In the genomic region with DNA sequence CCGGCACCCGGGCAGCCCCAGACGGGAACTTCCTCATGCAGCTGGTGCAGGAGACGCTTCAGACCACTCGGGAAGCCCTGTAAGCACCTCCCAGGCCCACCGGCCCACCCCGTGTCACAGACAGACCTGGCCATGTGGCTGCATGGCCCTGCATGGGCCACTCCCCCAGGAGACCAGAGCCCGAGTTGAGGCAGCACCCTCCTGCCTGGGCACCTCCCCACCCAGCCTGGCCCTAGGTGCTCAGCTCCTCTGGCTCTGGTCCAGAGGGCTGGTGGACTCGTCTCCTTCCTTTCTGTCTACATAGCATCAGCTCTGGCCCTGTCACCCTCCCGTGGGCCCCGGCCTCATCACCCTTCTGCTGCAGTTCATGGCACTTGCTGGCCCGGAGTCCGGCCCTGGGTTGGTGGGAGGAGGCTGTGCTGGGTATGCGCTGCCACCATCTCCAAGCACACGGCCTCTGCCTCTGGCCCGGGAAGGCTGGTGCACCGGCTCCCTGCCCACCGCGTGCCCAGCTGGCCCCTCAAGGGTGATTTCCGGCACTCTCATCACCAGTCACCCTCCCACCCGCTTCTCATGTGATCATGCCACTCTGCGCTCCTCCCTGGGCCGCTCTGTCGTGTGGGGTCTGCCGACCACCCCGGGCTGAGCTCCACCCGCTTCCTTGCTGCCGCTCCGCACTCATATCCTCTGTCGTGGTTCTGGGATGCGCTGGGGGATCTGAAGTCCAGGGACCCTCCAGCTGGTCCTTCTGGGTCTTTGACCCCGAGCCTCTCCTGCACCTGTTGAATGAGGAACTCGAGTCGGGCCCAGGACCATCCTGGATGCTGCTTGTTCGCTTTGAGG, we compare ENCODE assay signal across 20 cellular contexts. TPM values are rescaled to one million over a fixed set of nuclear protein-coding genes. Genes with fewer than 3 reads are reported as not detected.
DNase-seq lines count a peak whose midpoint lies in the region; ATAC-seq and TF ChIP-seq lines count a peak whose summit lies in the region.
"Had no signal": no experiment of that assay in that cellular context is flagged by ENCODE, and none has a peak within 500 bp of the region (broad histone marks: within the 10 kb centered on the region; RNA-seq: fewer than 3 reads in every experiment).

No MANE protein-coding gene starts in this region.

- TF ChIP-seq CTCF in natural killer cell (IDR thresholded peaks at IDR 0.05) (no peak), mucosa of descending colon (IDR thresholded peaks at IDR 0.05) (no peak), coronary artery (IDR thresholded peaks at IDR 0.05) (no peak)

- no peak overlapping the region for H3K4me3 Mint-ChIP-seq in natural killer cell treated with Interleukin-12 subunit alpha and Interleukin-12 subunit beta and Interleukin-15 and Interleukin-18, amount 100 ng/mL, for 72 hours
- no peak overlapping the region for H3K4me3 Mint-ChIP-seq in natural killer cell
- H3K4me3 Mint-ChIP-seq: activated CD4-positive, alpha-beta memory T cell treated with anti-CD3 and anti-CD28 coated beads, Interleukin-2, amount 10 ng/mL, durations not matched to agents 7 days and 5 days; CD8-positive, alpha-beta T cell; IgD-negative memory B cell; naive thymus-derived CD4-positive, alpha-beta T cell had no signal

- H3K27ac ChIP-seq in cingulate gyrus (ENCODE audit: low read depth, low read length): peak overlapping the region; percentile 54
- no peak overlapping the region for H3K27ac ChIP-seq in coronary artery
- H3K27ac ChIP-seq: thyroid gland had no signal

- peak in 1 of 2 donors; percentile 29 for ATAC-seq in natural killer cell treated with Interleukin-12 subunit alpha and Interleukin-12 subunit beta and Interleukin-15 and Interleukin-18, amount 100 ng/mL, for 72 hours
- ATAC-seq in natural killer cell (no peak), mucosa of descending colon (no peak)
- ATAC-seq: CD8-positive, alpha-beta T cell; naive thymus-derived CD4-positive, alpha-beta T cell; stimulated activated naive CD8-positive, alpha-beta T cell treated with anti-CD3 and anti-CD28 coated beads, Interleukin-15, Interleukin-2, amounts not matched to agents 100 U/mL and 50 U/mL, for 24 hours had no signal

- H3K4me3 ChIP-seq in mucosa of descending colon (no peak overlapping the region), coronary artery (no peak overlapping the region)
- H3K4me3 ChIP-seq: thyroid gland had no signal

- intact Hi-C loops in natural killer cell (cut with micrococcal nuclease) (no loop called here), mucosa of descending colon (cut with DNase I, micrococcal nuclease) (no loop called here)

- H3K27me3 Mint-ChIP-seq in natural killer cell treated with Interleukin-12 subunit alpha and Interleukin-12 subunit beta and Interleukin-15 and Interleukin-18, amount 100 ng/mL, for 72 hours: peaks cover 15 to 18% of the 10 kb centered on the region in 2 donors
- H3K27me3 Mint-ChIP-seq in natural killer cell (ENCODE audit: low read depth in 2 of 2): peaks cover 6 to 19% of the 10 kb centered on the region in 2 donors

- no peaks in the 10 kb centered on the region for H3K4me1 ChIP-seq in mucosa of descending colon (ENCODE audit: low read depth)
- H3K4me1 ChIP-seq: thyroid gland had no signal

- no peaks in the 10 kb centered on the region for H3K36me3 ChIP-seq in mucosa of descending colon (ENCODE audit: low read depth)
- H3K36me3 ChIP-seq: thyroid gland had no signal

- no peaks in the 10 kb centered on the region for H3K36me3 Mint-ChIP-seq in natural killer cell treated with Interleukin-12 subunit alpha and Interleukin-12 subunit beta and Interleukin-15 and Interleukin-18, amount 100 ng/mL, for 72 hours
- H3K36me3 Mint-ChIP-seq in natural killer cell: no peaks in the 10 kb centered on the region
- H3K36me3 Mint-ChIP-seq: CD8-positive, alpha-beta T cell; IgD-negative memory B cell had no signal

- no peaks in the 10 kb centered on the region for H3K9me3 Mint-ChIP-seq in natural killer cell treated with Interleukin-12 subunit alpha and Interleukin-12 subunit beta and Interleukin-15 and Interleukin-18, amount 100 ng/mL, for 72 hours
- no peaks in the 10 kb centered on the region for H3K9me3 Mint-ChIP-seq in natural killer cell
- H3K9me3 Mint-ChIP-seq: activated CD4-positive, alpha-beta memory T cell treated with anti-CD3 and anti-CD28 coated beads, Interleukin-2, amount 10 ng/mL, durations not matched to agents 7 days and 5 days had no signal

- H3K27ac Mint-ChIP-seq in natural killer cell treated with Interleukin-12 subunit alpha and Interleukin-12 subunit beta and Interleukin-15 and Interleukin-18, amount 100 ng/mL, for 72 hours: no peak overlapping the region
- H3K27ac Mint-ChIP-seq in natural killer cell: no peak overlapping the region
- H3K27ac Mint-ChIP-seq: activated CD4-positive, alpha-beta memory T cell treated with anti-CD3 and anti-CD28 coated beads, Interleukin-2, amount 10 ng/mL, durations not matched to agents 7 days and 5 days; CD8-positive, alpha-beta T cell; IgD-negative memory B cell; naive thymus-derived CD4-positive, alpha-beta T cell had no signal

- H3K9me3 ChIP-seq in mucosa of descending colon: no peaks in the 10 kb centered on the region
- H3K9me3 ChIP-seq: thyroid gland had no signal

- H3K4me1 Mint-ChIP-seq in natural killer cell treated with Interleukin-12 subunit alpha and Interleukin-12 subunit beta and Interleukin-15 and Interleukin-18, amount 100 ng/mL, for 72 hours (ENCODE audit: low read depth in 2 of 2): no peaks in the 10 kb centered on the region
- no peaks in the 10 kb centered on the region for H3K4me1 Mint-ChIP-seq in natural killer cell
- H3K4me1 Mint-ChIP-seq: activated CD4-positive, alpha-beta memory T cell treated with anti-CD3 and anti-CD28 coated beads, Interleukin-2, amount 10 ng/mL, durations not matched to agents 7 days and 5 days; IgD-negative memory B cell had no signal

- DNase-seq in natural killer cell treated with Interleukin-12 subunit alpha and Interleukin-12 subunit beta and Interleukin-15 and Interleukin-18, amount 100 ng/mL, for 72 hours (ENCODE audit: low spot score): peak; percentile 60
- DNase-seq in natural killer cell (no peak), mucosa of descending colon (peak in 2 of 3 donors; percentile 8 to 41), coronary artery (ENCODE audit: low spot score) (no peak), hypothalamus (lab: John Stamatoyannopoulos, UW) (no peak)
- DNase-seq in activated CD4-positive, alpha-beta T cell treated with anti-CD3 and anti-CD28 coated beads for 48 hours: no peak
- DNase-seq: activated CD4-positive, alpha-beta memory T cell treated with anti-CD3 and anti-CD28 coated beads, Interleukin-2, amount 10 ng/mL, durations not matched to agents 7 days and 5 days; activated CD4-positive, CD25-positive, alpha-beta regulatory T cell; activated T-cell treated with anti-CD3 and anti-CD28 coated beads, Interleukin-2, amount 50 U/mL, for 1 hour; amniotic stem cell; CD8-positive, alpha-beta T cell; DMS 273 treated with DMSO at 0.1 percent for 48 hours; naive thymus-derived CD4-positive, alpha-beta T cell; NCI-H1092; NCI-H1930; stimulated activated naive CD8-positive, alpha-beta T cell treated with anti-CD3 and anti-CD28 coated beads, Interleukin-15, Interleukin-2, amounts not matched to agents 100 U/mL and 50 U/mL, for 24 hours; thyroid gland had no signal

RNA-seq across cellular contexts. Expression of a gene that starts 53.1 kb away (rescaled TPM):
- total RNA-seq in natural killer cell treated with Interleukin-12 subunit alpha and Interleukin-12 subunit beta and Interleukin-15 and Interleukin-18, amount 100 ng/mL, for 72 hours: 10 to 100 TPM in 1 of 2 donors, 1 to 10 TPM in 1; 6.5 to 19.2 TPM
- total RNA-seq in natural killer cell (1 to 10 TPM in 2 of 3 donors, under 1 TPM in 1; 0.40 to 1.3 (median 1.0) TPM), mucosa of descending colon (1 to 10 TPM in 1 of 3 donors, under 1 TPM in 2; 0.46 to 1.3 (median 0.55) TPM)
- total RNA-seq: OCI-LY7 had no signal

Comparison
In these comparisons a context has a peak if more than half of its experiments do, and no peak if none do; other contexts are left out.
1. DNase-seq: peak in natural killer cell treated with Interleukin-12 subunit alpha and Interleukin-12 subunit beta and Interleukin-15 and Interleukin-18, amount 100 ng/mL, for 72 hours (single experiment) and mucosa of descending colon (2 of 3); none in natural killer cell (single experiment), coronary artery (single experiment), hypothalamus (0 of 51) and activated CD4-positive, alpha-beta T cell treated with anti-CD3 and anti-CD28 coated beads for 48 hours (single experiment).